In the genomic region with DNA sequence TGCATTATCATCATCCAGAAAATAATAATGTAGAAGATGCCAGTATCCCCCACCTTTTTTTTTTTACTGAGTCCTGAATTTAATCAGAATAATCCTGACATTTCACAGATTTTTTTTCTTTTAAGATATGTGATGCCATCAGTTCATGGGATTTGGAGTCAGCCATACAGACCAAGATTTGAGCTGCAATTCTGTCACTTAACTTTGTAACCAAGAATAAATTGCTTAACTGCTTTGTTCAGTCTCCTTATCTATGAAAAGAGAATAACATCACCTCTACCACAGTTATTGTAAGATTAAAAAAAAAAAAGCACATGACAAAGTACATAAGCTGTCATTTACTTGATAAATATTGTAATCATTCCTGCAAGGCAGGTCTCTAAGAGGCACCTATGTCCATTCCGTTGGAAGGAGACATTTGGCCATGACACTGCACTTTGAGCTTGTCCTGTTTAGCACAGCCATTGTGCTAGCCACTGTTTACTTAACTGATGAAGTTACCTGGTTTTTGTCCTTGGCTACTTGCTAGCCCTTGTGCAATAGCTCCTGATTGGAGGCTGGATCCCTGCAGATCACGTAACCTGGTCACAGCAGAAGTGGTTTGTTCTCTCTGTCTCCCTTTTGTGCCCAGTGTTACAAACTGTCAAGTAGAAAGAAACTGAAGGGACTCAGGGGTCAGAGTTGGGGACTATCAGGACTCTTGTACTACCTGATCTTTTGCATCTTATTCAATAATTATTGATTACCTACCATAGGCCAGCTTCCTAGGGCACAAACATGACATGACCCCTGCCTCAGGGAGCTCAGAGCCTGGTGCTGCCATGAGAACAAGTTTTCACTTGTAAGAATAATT, we compare ENCODE assay signal across 1 cellular context.
A peak's percentile ranks its signal among the peaks of the same experiment; 100 is the strongest.
TF ChIP-seq lines count a peak whose summit lies in the region.

No MANE protein-coding gene starts in this region.

TF ChIP-seq in HepG2, 621 proteins besides CTCF, POLR2A, EP300 and RAD21 (continued from another document and continues in another):
- TF ChIP-seq ZNF574 (CRISPR knock-in tag; IDR thresholded peaks at IDR 0.05) (peak; percentile 88), ZNF460 (CRISPR knock-in tag; IDR thresholded peaks at IDR 0.05; ENCODE audit: borderline replicate concordance) (no peak), ZNF737 (CRISPR knock-in tag; IDR thresholded peaks at IDR 0.05; ENCODE audit: borderline replicate concordance) (peak; percentile 71; the same call in 1 of the 2 replicates), ZNF468 (CRISPR knock-in tag; IDR thresholded peaks at IDR 0.05) (no peak), CCDC6 (CRISPR knock-in tag; IDR thresholded peaks at IDR 0.05) (no peak; the same call in 1 of the 2 replicates), ZNF350 (CRISPR knock-in tag; IDR thresholded peaks at IDR 0.05; ENCODE audit: borderline replicate concordance, low read depth) (peak; percentile 75), TEAD3 (CRISPR knock-in tag; optimal IDR thresholded peaks at IDR 0.05; ENCODE audit: borderline replicate concordance) (peak; percentile 97), FOXP1 (IDR thresholded peaks at IDR 0.05) (peak; percentile 29; the same call in 1 of the 2 replicates), FOXP1 (CRISPR knock-in tag; IDR thresholded peaks at IDR 0.05) (peak; percentile 99), CBFB (CRISPR knock-in tag; IDR thresholded peaks at IDR 0.05) (peak; percentile 71), JDP2 (CRISPR knock-in tag; IDR thresholded peaks at IDR 0.05; ENCODE audit: borderline replicate concordance) (peak; percentile 69; the same call in 1 of the 2 replicates), KDM3A (CRISPR knock-in tag; IDR thresholded peaks at IDR 0.05; ENCODE audit: low read depth) (peak; percentile 95), ZNF367 (CRISPR knock-in tag; IDR thresholded peaks at IDR 0.05; ENCODE audit: borderline replicate concordance) (no peak), ARID5B (CRISPR knock-in tag; IDR thresholded peaks at IDR 0.05) (peak; percentile 100), ZNF841 (CRISPR knock-in tag; IDR thresholded peaks at IDR 0.05; ENCODE audit: borderline replicate concordance) (no peak), ZNF256 (CRISPR knock-in tag; conservative IDR thresholded peaks at IDR 0.05) (no peak), E2F2 (CRISPR knock-in tag; IDR thresholded peaks at IDR 0.05; ENCODE audit: borderline replicate concordance) (no peak), HMGA1 (CRISPR knock-in tag; conservative IDR thresholded peaks at IDR 0.05) (no peak), MAFK (conservative IDR thresholded peaks at IDR 0.05 in 1 of 2, IDR thresholded peaks at IDR 0.05 in 1 of 2; ENCODE audit: low read length in 2 of 2) (peak; percentile 69 to 88), ZNF703 (CRISPR knock-in tag; IDR thresholded peaks at IDR 0.05; ENCODE audit: borderline replicate concordance) (no peak), PAX8 (CRISPR knock-in tag; IDR thresholded peaks at IDR 0.05; ENCODE audit: borderline replicate concordance) (no peak), ZZZ3 (CRISPR knock-in tag; IDR thresholded peaks at IDR 0.05; ENCODE audit: borderline replicate concordance) (no peak), ZSCAN12 (CRISPR knock-in tag; IDR thresholded peaks at IDR 0.05) (no peak), ZMYM3 (CRISPR knock-in tag; IDR thresholded peaks at IDR 0.05) (peak; percentile 89), ZFYVE20 (CRISPR knock-in tag; IDR thresholded peaks at IDR 0.05; ENCODE audit: borderline replicate concordance, low read depth) (no peak), ZNF589 (CRISPR knock-in tag; conservative IDR thresholded peaks at IDR 0.05) (peak; percentile 92; the same call in 1 of the 2 replicates), ZMAT3 (CRISPR knock-in tag; conservative IDR thresholded peaks at IDR 0.05) (peak; percentile 93)
- TF ChIP-seq, protein P1, sequence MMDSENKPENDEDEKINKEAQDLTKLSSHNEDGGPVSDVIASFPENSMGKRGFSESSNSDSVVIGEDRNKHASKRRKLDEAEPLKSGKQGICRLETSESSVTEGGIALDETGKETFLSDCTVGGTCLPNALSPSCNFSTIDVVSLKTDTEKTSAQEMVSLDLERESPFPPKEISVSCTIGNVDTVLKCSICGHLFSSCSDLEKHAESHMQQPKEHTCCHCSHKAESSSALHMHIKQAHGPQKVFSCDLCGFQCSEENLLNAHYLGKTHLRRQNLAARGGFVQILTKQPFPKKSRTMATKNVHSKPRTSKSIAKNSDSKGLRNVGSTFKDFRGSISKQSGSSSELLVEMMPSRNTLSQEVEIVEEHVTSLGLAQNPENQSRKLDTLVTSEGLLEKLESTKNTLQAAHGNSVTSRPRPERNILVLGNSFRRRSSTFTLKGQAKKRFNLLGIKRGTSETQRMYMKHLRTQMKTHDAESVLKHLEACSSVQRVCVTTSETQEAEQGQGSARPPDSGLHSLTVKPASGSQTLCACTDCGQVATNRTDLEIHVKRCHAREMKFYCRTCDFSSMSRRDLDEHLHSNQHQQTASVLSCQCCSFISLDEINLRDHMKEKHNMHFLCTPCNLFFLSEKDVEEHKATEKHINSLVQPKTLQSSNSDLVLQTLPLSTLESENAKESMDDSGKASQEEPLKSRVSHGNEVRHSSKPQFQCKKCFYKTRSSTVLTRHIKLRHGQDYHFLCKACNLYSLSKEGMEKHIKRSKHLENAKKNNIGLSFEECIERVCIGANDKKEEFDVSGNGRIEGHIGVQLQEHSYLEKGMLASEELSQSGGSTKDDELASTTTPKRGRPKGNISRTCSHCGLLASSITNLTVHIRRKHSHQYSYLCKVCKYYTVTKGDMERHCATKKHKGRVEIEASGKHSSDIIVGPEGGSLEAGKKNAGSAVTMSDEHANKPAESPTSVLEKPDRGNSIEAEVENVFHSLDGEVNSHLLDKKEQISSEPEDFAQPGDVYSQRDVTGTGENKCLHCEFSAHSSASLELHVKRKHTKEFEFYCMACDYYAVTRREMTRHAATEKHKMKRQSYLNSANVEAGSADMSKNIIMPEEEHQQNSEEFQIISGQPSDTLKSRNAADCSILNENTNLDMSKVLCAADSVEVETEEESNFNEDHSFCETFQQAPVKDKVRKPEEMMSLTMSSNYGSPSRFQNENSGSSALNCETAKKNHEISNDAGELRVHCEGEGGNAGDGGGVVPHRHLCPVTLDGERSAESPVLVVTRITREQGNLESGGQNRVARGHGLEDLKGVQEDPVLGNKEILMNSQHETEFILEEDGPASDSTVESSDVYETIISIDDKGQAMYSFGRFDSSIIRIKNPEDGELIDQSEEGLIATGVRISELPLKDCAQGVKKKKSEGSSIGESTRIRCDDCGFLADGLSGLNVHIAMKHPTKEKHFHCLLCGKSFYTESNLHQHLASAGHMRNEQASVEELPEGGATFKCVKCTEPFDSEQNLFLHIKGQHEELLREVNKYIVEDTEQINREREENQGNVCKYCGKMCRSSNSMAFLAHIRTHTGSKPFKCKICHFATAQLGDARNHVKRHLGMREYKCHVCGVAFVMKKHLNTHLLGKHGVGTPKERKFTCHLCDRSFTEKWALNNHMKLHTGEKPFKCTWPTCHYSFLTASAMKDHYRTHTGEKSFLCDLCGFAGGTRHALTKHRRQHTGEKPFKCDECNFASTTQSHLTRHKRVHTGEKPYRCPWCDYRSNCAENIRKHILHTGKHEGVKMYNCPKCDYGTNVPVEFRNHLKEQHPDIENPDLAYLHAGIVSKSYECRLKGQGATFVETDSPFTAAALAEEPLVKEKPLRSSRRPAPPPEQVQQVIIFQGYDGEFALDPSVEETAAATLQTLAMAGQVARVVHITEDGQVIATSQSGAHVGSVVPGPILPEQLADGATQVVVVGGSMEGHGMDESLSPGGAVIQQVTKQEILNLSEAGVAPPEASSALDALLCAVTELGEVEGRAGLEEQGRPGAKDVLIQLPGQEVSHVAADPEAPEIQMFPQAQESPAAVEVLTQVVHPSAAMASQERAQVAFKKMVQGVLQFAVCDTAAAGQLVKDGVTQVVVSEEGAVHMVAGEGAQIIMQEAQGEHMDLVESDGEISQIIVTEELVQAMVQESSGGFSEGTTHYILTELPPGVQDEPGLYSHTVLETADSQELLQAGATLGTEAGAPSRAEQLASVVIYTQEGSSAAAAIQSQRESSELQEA (CRISPR knock-in tag; IDR thresholded peaks at IDR 0.05; ENCODE audit: not compliant biosample characterization): no peak
- TF ChIP-seq, protein P2, sequence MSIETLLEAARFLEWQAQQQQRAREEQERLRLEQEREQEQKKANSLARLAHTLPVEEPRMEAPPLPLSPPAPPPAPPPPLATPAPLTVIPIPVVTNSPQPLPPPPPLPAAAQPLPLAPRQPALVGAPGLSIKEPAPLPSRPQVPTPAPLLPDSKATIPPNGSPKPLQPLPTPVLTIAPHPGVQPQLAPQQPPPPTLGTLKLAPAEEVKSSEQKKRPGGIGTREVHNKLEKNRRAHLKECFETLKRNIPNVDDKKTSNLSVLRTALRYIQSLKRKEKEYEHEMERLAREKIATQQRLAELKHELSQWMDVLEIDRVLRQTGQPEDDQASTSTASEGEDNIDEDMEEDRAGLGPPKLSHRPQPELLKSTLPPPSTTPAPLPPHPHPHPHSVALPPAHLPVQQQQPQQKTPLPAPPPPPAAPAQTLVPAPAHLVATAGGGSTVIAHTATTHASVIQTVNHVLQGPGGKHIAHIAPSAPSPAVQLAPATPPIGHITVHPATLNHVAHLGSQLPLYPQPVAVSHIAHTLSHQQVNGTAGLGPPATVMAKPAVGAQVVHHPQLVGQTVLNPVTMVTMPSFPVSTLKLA (IDR thresholded peaks at IDR 0.05): no peak
- TF ChIP-seq, protein P3, sequence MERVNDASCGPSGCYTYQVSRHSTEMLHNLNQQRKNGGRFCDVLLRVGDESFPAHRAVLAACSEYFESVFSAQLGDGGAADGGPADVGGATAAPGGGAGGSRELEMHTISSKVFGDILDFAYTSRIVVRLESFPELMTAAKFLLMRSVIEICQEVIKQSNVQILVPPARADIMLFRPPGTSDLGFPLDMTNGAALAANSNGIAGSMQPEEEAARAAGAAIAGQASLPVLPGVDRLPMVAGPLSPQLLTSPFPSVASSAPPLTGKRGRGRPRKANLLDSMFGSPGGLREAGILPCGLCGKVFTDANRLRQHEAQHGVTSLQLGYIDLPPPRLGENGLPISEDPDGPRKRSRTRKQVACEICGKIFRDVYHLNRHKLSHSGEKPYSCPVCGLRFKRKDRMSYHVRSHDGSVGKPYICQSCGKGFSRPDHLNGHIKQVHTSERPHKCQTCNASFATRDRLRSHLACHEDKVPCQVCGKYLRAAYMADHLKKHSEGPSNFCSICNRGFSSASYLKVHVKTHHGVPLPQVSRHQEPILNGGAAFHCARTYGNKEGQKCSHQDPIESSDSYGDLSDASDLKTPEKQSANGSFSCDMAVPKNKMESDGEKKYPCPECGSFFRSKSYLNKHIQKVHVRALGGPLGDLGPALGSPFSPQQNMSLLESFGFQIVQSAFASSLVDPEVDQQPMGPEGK (CRISPR knock-in tag; IDR thresholded peaks at IDR 0.05): peak; percentile 66; the same call in 1 of the 2 replicates
